Comparison of ENCODE assay signal across 17 cellular contexts in genomic region chr11:24082241-24082640, GRCh38.
DNase-seq lines count a peak whose midpoint lies in the region; ATAC-seq lines count a peak whose summit lies in the region.
"Had no signal": no experiment of that assay in that cellular context is flagged by ENCODE, and none has a peak within 500 bp of the region (broad histone marks: within the 10 kb centered on the region; RNA-seq: fewer than 3 reads in every experiment).

No MANE protein-coding gene starts in this region.

- DNase-seq in EL: peak; percentile 12
- peak; percentile 30 for DNase-seq in M059J (ENCODE audit: low read depth)
- peak; percentile 7 for DNase-seq in fibroblast of peridontal ligament (ENCODE audit: extremely low read depth)
- DNase-seq in COR-L47 (lab: John Stamatoyannopoulos, UW): no peak
- no peak for DNase-seq in caudate nucleus (lab: John Stamatoyannopoulos, UW)
- DNase-seq: ACHN; AML-193; CD4-positive, alpha-beta T cell; DMS153; DMS79; H9 had no signal

- ATAC-seq in HG03095 (IDR thresholded peaks at IDR 0.05; ENCODE audit: unreplicated experiment) (no peak), HG02973 (IDR thresholded peaks at IDR 0.05; ENCODE audit: unreplicated experiment) (no peak)
- ATAC-seq: GM12878, K562 had no signal

- H3K27ac ChIP-seq in caudate nucleus (ENCODE audit: low read depth, low read length): no peak overlapping the region
- H3K27ac ChIP-seq: C4-2B, HL-60 had no signal

Comparison
In these comparisons a context has a peak if more than half of its experiments do, and no peak if none do; other contexts are left out.
1. DNase-seq: peak in EL (single experiment), M059J (single experiment) and fibroblast of peridontal ligament (single experiment); none in COR-L47 (single experiment) and caudate nucleus (0 of 61).